18 cellular contexts compared by ENCODE assay signal in the genomic region with DNA sequence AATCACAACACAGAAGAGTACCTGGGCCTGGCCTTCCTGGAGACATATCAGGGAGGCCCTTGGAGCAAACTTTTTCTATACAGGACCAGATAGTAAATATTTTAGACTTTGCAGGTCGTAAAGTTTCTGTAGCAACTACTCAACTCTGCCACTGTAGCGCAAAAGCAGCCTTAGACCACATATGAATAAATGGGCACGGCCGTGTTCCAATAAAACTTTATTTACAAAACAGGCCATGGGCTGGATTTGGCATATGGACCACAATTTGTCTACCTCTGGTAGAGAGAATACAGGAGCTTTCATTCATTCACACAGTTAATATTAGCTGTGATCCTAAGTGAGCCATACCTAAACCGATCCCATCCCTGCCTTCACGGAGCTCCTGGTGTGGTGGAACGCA.
"Had no signal": no experiment of that assay in that cellular context is flagged by ENCODE, and none has a peak within 500 bp of the region (broad histone marks: within the 10 kb centered on the region; RNA-seq: fewer than 3 reads in every experiment).

No MANE protein-coding gene starts in this region.

- H3K27ac Mint-ChIP-seq: activated CD4-positive, alpha-beta memory T cell treated with anti-CD3 and anti-CD28 coated beads, Interleukin-2, amount 10 ng/mL, durations not matched to agents 7 days and 5 days; activated CD8-positive, alpha-beta memory T cell treated with anti-CD3 and anti-CD28 coated beads, Interleukin-2, amount 10 ng/mL, durations not matched to agents 7 days and 5 days; activated naive CD4-positive, alpha-beta T cell treated with anti-CD3 and anti-CD28 coated beads, Interleukin-2, amount 50 U/mL, for 24 hours; dendritic cell treated with granulocyte-macrophage colony-stimulating factor and Interleukin-4, amounts not matched to agents 40 ng/mL and 50 ng/mL, for 4 days had no signal

- H3K27ac ChIP-seq: esophagus squamous epithelium, prostate gland, skin epidermis, testis, upper lobe of left lung, WERI-Rb-1 had no signal

- ATAC-seq: activated CD8-positive, alpha-beta memory T cell treated with anti-CD3 and anti-CD28 coated beads, Interleukin-2, amount 10 ng/mL, durations not matched to agents 7 days and 5 days; left ventricle myocardium superior; right cardiac atrium had no signal

- H3K4me3 ChIP-seq: esophagus squamous epithelium, mucosa of descending colon, prostate gland, skin epidermis, testis, upper lobe of left lung had no signal

- H3K36me3 ChIP-seq: esophagus squamous epithelium, prostate gland, upper lobe of left lung, WERI-Rb-1 had no signal

- H3K4me1 ChIP-seq: prostate gland, testis had no signal

- H3K9me3 ChIP-seq: esophagus squamous epithelium, mucosa of descending colon, prostate gland, testis, upper lobe of left lung had no signal

- H3K4me3 Mint-ChIP-seq: activated CD4-positive, alpha-beta memory T cell treated with anti-CD3 and anti-CD28 coated beads, Interleukin-2, amount 10 ng/mL, durations not matched to agents 7 days and 5 days; activated CD8-positive, alpha-beta memory T cell treated with anti-CD3 and anti-CD28 coated beads, Interleukin-2, amount 10 ng/mL, durations not matched to agents 7 days and 5 days; activated naive CD4-positive, alpha-beta T cell treated with anti-CD3 and anti-CD28 coated beads, Interleukin-2, amount 50 U/mL, for 24 hours; dendritic cell treated with granulocyte-macrophage colony-stimulating factor and Interleukin-4, amounts not matched to agents 40 ng/mL and 50 ng/mL, for 4 days; neural crest cell had no signal

- H3K27me3 Mint-ChIP-seq: activated CD4-positive, alpha-beta memory T cell treated with anti-CD3 and anti-CD28 coated beads, Interleukin-2, amount 10 ng/mL, durations not matched to agents 7 days and 5 days; activated CD8-positive, alpha-beta memory T cell treated with anti-CD3 and anti-CD28 coated beads, Interleukin-2, amount 10 ng/mL, durations not matched to agents 7 days and 5 days; activated naive CD4-positive, alpha-beta T cell treated with anti-CD3 and anti-CD28 coated beads, Interleukin-2, amount 50 U/mL, for 24 hours; naive B cell had no signal

- H3K4me1 Mint-ChIP-seq: neural crest cell had no signal

- H3K27me3 ChIP-seq: esophagus squamous epithelium, testis, upper lobe of left lung had no signal

- H3K9me3 Mint-ChIP-seq: activated naive CD4-positive, alpha-beta T cell treated with anti-CD3 and anti-CD28 coated beads, Interleukin-2, amount 50 U/mL, for 24 hours; dendritic cell treated with granulocyte-macrophage colony-stimulating factor and Interleukin-4, amounts not matched to agents 40 ng/mL and 50 ng/mL, for 4 days; neural crest cell had no signal

- DNase-seq: activated CD4-positive, alpha-beta memory T cell treated with anti-CD3 and anti-CD28 coated beads, Interleukin-2, amount 10 ng/mL, durations not matched to agents 7 days and 5 days; activated CD8-positive, alpha-beta memory T cell treated with anti-CD3 and anti-CD28 coated beads, Interleukin-2, amount 10 ng/mL, durations not matched to agents 7 days and 5 days; activated gamma-delta T cell; activated T-cell treated with anti-CD3 and anti-CD28 coated beads, Interleukin-2, amount 50 U/mL, for 1 hour; effector memory CD4-positive, alpha-beta T cell; esophagus squamous epithelium; left ventricle myocardium superior; mucosa of descending colon; naive B cell; right cardiac atrium; testis; WERI-Rb-1 had no signal
